ENCODE assay signal across 20 cellular contexts in genomic region chr16:26993511-26993910, GRCh38.
DNase-seq lines count a peak whose midpoint lies in the region; FAIRE-seq and TF ChIP-seq lines count a peak whose summit lies in the region.
"Had no signal": no experiment of that assay in that cellular context is flagged by ENCODE, and none has a peak within 500 bp of the region (broad histone marks: within the 10 kb centered on the region; RNA-seq: fewer than 3 reads in every experiment).

No MANE protein-coding gene starts in this region.

- H3K4me1 ChIP-seq in astrocyte (ENCODE audit: insufficient read depth, low read length) (peaks cover 1% of the 10 kb centered on the region), SJCRH30 (no peaks in the 10 kb centered on the region)
- H3K4me1 ChIP-seq: BLaER1 treated with 17β-estradiol and CSF1 and Interleukin-3, amounts not matched to agents 10 nM and 100 nM had no signal

- H3K79me2 ChIP-seq in astrocyte (ENCODE audit: insufficient read depth, low read length) = no peaks in the 10 kb centered on the region

- H3K9me3 ChIP-seq in AG04450 (ENCODE audit: control insufficient read depth, insufficient read depth, low read length) (peaks cover 9% of the 10 kb centered on the region; the same call in 1 of the 2 replicates), astrocyte (ENCODE audit: insufficient read depth, low read depth, low read length) (no peaks in the 10 kb centered on the region), SJCRH30 (replicated peaks) (no peaks in the 10 kb centered on the region)

- no peaks in the 10 kb centered on the region for H3K4me1 Mint-ChIP-seq in astrocyte (ENCODE audit: low read depth, unreplicated experiment)
- peaks cover 20% of the 10 kb centered on the region for H3K4me1 Mint-ChIP-seq in nephron progenitor cell
- H3K4me1 Mint-ChIP-seq in immature natural killer cell = no peaks in the 10 kb centered on the region
- no peaks in the 10 kb centered on the region for H3K4me1 Mint-ChIP-seq in CD14-positive monocyte
- H3K4me1 Mint-ChIP-seq: IgD-negative memory B cell had no signal

- H3K27ac Mint-ChIP-seq in astrocyte (ENCODE audit: unreplicated experiment) = no peak overlapping the region
- H3K27ac Mint-ChIP-seq in nephron progenitor cell = peak overlapping the region; percentile 78
- H3K27ac Mint-ChIP-seq in immature natural killer cell = no peak overlapping the region
- H3K27ac Mint-ChIP-seq in CD14-positive monocyte = no peak overlapping the region
- H3K27ac Mint-ChIP-seq: IgD-negative memory B cell had no signal

- no peak for TF ChIP-seq CTCF in AG04450 (IDR thresholded peaks at IDR 0.05; ENCODE audit: low read depth, low read length)
- no peak for TF ChIP-seq CTCF in astrocyte (IDR thresholded peaks at IDR 0.05; ENCODE audit: insufficient read depth, low read depth, low read length)
- TF ChIP-seq CTCF in nephron progenitor cell (IDR thresholded peaks at IDR 0.05) = no peak
- no peak for TF ChIP-seq CTCF in CD14-positive monocyte (IDR thresholded peaks at IDR 0.05)

- H3K27me3 Mint-ChIP-seq in astrocyte (ENCODE audit: low read depth, unreplicated experiment) (peaks cover 8% of the 10 kb centered on the region), nephron progenitor cell (ENCODE audit: low read depth, poor library complexity) (peaks cover 19% of the 10 kb centered on the region), immature natural killer cell (ENCODE audit: low read depth in 3 of 3) (peaks cover 4 to 9% (median 4%) of the 10 kb centered on the region in 3 donors), CD14-positive monocyte (ENCODE audit: low read depth in 3 of 3) (peaks cover 0 to 5% (median 4%) of the 10 kb centered on the region in 3 donors)

- DNase-seq in AG04450 (ENCODE audit: low read depth, low spot score) = no peak
- DNase-seq in HCEC 1CT = peak; percentile 43
- DNase-seq in astrocyte (ENCODE audit: low read depth) = no peak
- DNase-seq in nephron progenitor cell = no peak
- no peak for DNase-seq in NCI-H82 treated with DMSO at 0.1 percent for 48 hours (lab: John Stamatoyannopoulos, UW; ENCODE audit: unreplicated experiment)
- no peak for DNase-seq in SJCRH30
- DNase-seq in immature natural killer cell = no peak
- DNase-seq in CD14-positive monocyte (ENCODE audit: low spot score) = no peak
- DNase-seq: DND-41, Kasumi-1, NCI-H1417, NCI-H1930, NCI-H2171, NCI-H446 treated with DMSO at 0.1 percent for 48 hours had no signal

- peaks cover 10% of the 10 kb centered on the region for H3K9me3 Mint-ChIP-seq in astrocyte (ENCODE audit: unreplicated experiment)
- H3K9me3 Mint-ChIP-seq in nephron progenitor cell = peaks cover 13% of the 10 kb centered on the region
- H3K9me3 Mint-ChIP-seq in immature natural killer cell = peaks cover 0 to 4% (median 0%) of the 10 kb centered on the region in 6 donors
- H3K9me3 Mint-ChIP-seq in CD14-positive monocyte = peaks cover 2 to 9% (median 4%) of the 10 kb centered on the region in 7 donors

- intact Hi-C loops in CD14-positive monocyte (cut with micrococcal nuclease) = no loop called here

- H3K27ac ChIP-seq in AG04450 (ENCODE audit: low read depth, low read length) (peak overlapping the region; percentile 11), astrocyte (ENCODE audit: low read depth, low read length) (no peak overlapping the region), SJCRH30 (no peak overlapping the region)
- H3K27ac ChIP-seq: 22Rv1; BLaER1 treated with 17β-estradiol and CSF1 and Interleukin-3, amounts not matched to agents 10 nM and 100 nM; RWPE1 had no signal

- CTCF ChIA-PET in AG04450 (lab: Charles Lee) = interaction anchor here (1.5 kb wide), 1 partner anchor 116 kb away, joined by 4 read pairs; no protein-coding TSS in a partner anchor

- FAIRE-seq in astrocyte (lab: Jason Lieb, UNC) = no peak
- FAIRE-seq: GM12892, H54 had no signal

- no peak overlapping the region for H3K9ac ChIP-seq in astrocyte (ENCODE audit: low read length)
- H3K9ac ChIP-seq: BLaER1 treated with 17β-estradiol and CSF1 and Interleukin-3, amounts not matched to agents 10 nM and 100 nM had no signal

- no peak overlapping the region for H3K4me3 Mint-ChIP-seq in astrocyte (ENCODE audit: unreplicated experiment)
- no peak overlapping the region for H3K4me3 Mint-ChIP-seq in nephron progenitor cell
- no peak overlapping the region for H3K4me3 Mint-ChIP-seq in immature natural killer cell
- no peak overlapping the region for H3K4me3 Mint-ChIP-seq in CD14-positive monocyte
- H3K4me3 Mint-ChIP-seq: IgD-negative memory B cell had no signal

- no peaks in the 10 kb centered on the region for H3K27me3 ChIP-seq in AG04450 (ENCODE audit: control insufficient read depth, insufficient read depth, low read length)
- H3K27me3 ChIP-seq in astrocyte (ENCODE audit: insufficient read depth, low read length) = no peaks in the 10 kb centered on the region
- no peaks in the 10 kb centered on the region for H3K27me3 ChIP-seq in SJCRH30

- H3K4me3 ChIP-seq in AG04450 (ENCODE audit: low read depth, low read length) = no peak overlapping the region
- H3K4me3 ChIP-seq in astrocyte (ENCODE audit: insufficient read depth, low read depth, low read length) = no peak overlapping the region
- H3K4me3 ChIP-seq in SJCRH30 = no peak overlapping the region
- H3K4me3 ChIP-seq: BLaER1 treated with 17β-estradiol and CSF1 and Interleukin-3, amounts not matched to agents 10 nM and 100 nM had no signal

- POLR2A ChIA-PET in AG04450 (lab: Yijun Ruan, JAX) = no interaction called here

- H3K36me3 Mint-ChIP-seq in astrocyte (ENCODE audit: low read depth, unreplicated experiment) (no peaks in the 10 kb centered on the region), nephron progenitor cell (ENCODE audit: low read depth) (no peaks in the 10 kb centered on the region), immature natural killer cell (no peaks in the 10 kb centered on the region), CD14-positive monocyte (no peaks in the 10 kb centered on the region)

- H2AFZ ChIP-seq in astrocyte (ENCODE audit: low read depth, low read length) = no peak overlapping the region

- H3K36me3 ChIP-seq in astrocyte (ENCODE audit: insufficient read depth, low read length) (no peaks in the 10 kb centered on the region), SJCRH30 (no peaks in the 10 kb centered on the region)
- H3K36me3 ChIP-seq: BLaER1 treated with 17β-estradiol and CSF1 and Interleukin-3, amounts not matched to agents 10 nM and 100 nM had no signal

- no peaks in the 10 kb centered on the region for H4K20me1 ChIP-seq in astrocyte (ENCODE audit: insufficient read depth, low read length)
- H4K20me1 ChIP-seq: BLaER1 treated with 17β-estradiol and CSF1 and Interleukin-3, amounts not matched to agents 10 nM and 100 nM had no signal

- peak overlapping the region; percentile 24 for H3K4me2 ChIP-seq in astrocyte (ENCODE audit: low read length)
- H3K4me2 ChIP-seq: BLaER1 treated with 17β-estradiol and CSF1 and Interleukin-3, amounts not matched to agents 10 nM and 100 nM had no signal
